Comparison of ENCODE assay signal across 7 cellular contexts in the genomic region with DNA sequence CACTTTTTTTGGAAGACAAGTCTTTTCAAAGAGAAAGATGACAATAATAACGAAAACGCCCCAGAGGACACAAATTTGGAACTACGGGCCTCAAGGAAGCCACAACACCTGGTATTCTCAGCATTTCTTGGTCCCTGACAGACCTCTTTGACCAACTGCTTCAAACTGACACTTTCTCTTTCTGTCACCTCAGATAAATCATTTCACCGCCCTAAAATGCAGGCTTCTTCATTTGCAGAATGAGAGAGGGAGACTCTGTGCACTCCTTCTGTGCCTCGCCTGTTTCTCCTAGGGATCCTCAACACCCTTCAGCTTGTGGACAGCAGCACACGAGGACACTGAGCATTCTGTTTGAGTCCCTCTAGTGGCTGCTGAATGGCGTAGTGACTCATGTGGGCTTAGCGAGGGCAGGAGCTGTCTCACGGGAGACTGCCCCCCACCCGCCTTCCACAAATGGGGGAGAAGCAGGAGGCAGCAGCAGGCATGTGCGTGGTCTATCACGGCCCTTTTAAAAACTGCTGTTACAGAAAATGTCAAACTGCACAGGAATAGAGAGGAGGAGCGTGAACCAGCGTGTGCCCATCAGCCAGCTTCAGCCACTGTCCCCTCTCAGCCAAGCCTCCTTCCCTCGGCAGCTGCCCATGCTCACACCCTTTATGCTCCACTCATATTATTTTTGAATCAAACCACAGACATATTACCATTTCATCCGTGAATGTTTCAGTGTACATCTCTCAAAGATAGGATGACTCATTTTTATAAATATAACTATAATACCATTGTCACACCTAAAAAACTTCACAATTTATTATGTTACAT. TPM values are rescaled to one million over a fixed set of nuclear protein-coding genes. Genes with fewer than 3 reads are reported as not detected.
DNase-seq lines count a peak whose midpoint lies in the region; ATAC-seq and TF ChIP-seq lines count a peak whose summit lies in the region.

No MANE protein-coding gene starts in this region.

- H3K4me3 ChIP-seq in WERI-Rb-1 (ENCODE audit: low read depth, low read length) = no peak overlapping the region

- H3K27me3 Mint-ChIP-seq in immature natural killer cell (ENCODE audit: low read depth in 3 of 3) = no peaks in the 10 kb centered on the region

- H3K9me3 Mint-ChIP-seq in immature natural killer cell = no peaks in the 10 kb centered on the region

- no peak overlapping the region for H3K27ac ChIP-seq in WERI-Rb-1

- no peaks in the 10 kb centered on the region for H3K36me3 ChIP-seq in WERI-Rb-1

- ATAC-seq in HG03442 (IDR thresholded peaks at IDR 0.05; ENCODE audit: unreplicated experiment) = peak; percentile 50

- H3K9me3 ChIP-seq in WERI-Rb-1 (ENCODE audit: severe bottlenecking) = no peaks in the 10 kb centered on the region

- H3K36me3 Mint-ChIP-seq in immature natural killer cell = no peaks in the 10 kb centered on the region

- no peak overlapping the region for H3K27ac Mint-ChIP-seq in immature natural killer cell

- TF ChIP-seq CTCF in GM12872 (IDR thresholded peaks at IDR 0.05; ENCODE audit: insufficient read depth, low read depth, low read length) = peak; percentile 72
- TF ChIP-seq CTCF in GM20000 (IDR thresholded peaks at IDR 0.05; ENCODE audit: extremely low read depth, missing control alignments) = peak; percentile 43
- TF ChIP-seq CTCF in WERI-Rb-1 (IDR thresholded peaks at IDR 0.05; ENCODE audit: low read depth, low read length) = peak; percentile 85

- no peak overlapping the region for H3K4me3 Mint-ChIP-seq in immature natural killer cell

- no peaks in the 10 kb centered on the region for H3K4me1 Mint-ChIP-seq in immature natural killer cell

- DNase-seq in GM20000 (ENCODE audit: low spot score) (peak; percentile 71), WERI-Rb-1 (peak; percentile 52), iPS-NIHi7 (ENCODE audit: extremely low spot score) (peak; percentile 77), immature natural killer cell (no peak), NCI-H2196 treated with DMSO at 0.1 percent for 48 hours (lab: John Stamatoyannopoulos, UW; ENCODE audit: unreplicated experiment) (no peak)

- H3K27me3 ChIP-seq in WERI-Rb-1 (ENCODE audit: insufficient read depth, low read depth, severe bottlenecking) = no peaks in the 10 kb centered on the region

RNA-seq across cellular contexts. Expression of gene GSDME, which starts 41.4 kb away (rescaled TPM):
- under 1 TPM in 1 of 3 donors, not detected in 2; 0.10 TPM for polyA plus RNA-seq in immature natural killer cell

Comparison
In these comparisons a context has a peak if more than half of its experiments do, and no peak if none do; other contexts are left out.
1. DNase-seq: peak in GM20000 (single experiment), WERI-Rb-1 (single experiment) and iPS-NIHi7 (single experiment); none in immature natural killer cell (0 of 3) and NCI-H2196 treated with DMSO at 0.1 percent for 48 hours (single experiment).
2. Peak in every context shown above with its lines, with median percentiles within 50 percentile points of each other: CTCF ChIP-seq.